8 cellular contexts compared by ENCODE assay signal in the genomic region with DNA sequence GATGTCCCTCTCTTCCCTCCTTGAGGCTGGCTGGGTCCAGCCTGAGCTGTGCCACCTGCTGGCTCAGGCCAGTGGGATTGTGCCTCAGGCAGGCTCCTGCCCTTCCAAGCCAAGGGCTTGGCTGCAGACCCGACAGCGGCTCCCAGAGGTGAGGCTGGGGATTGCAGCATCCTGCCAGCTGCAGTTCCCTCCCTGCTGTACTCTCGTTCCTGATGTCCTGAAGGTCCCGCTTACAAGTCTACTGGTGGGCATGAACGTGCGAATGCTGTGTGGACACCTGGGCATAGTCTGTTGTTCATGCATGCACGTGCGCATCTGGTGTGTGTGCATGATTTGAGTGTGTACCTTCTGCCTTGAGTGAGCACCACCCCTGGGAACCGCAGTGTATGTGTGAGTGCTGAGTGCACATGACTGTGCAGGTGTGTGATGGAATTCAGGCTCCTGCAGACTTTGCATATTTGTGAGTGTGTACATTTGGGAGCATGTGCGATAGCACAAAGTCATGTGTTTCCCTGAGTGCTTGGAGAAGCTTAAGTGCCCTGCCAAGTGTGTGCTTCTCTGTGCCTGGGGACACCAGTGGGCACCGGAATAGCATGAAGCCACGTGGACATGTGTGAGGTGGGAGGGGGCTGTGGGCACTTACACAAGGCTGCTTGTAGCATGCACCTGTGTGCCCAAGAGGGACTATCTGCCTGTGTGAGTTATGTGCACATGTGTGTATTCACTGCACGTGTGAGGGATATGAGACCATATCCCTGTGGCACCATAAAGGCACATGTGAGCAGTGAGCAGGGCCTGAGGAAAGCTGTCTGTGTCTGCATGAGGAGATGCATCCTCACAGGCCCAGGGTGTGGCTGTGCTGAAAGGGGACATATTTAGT. TPM values are rescaled to one million over a fixed set of nuclear protein-coding genes. Genes with fewer than 3 reads are reported as not detected.
A peak's percentile ranks its signal among the peaks of the same experiment; 100 is the strongest.
DNase-seq lines count a peak whose midpoint lies in the region; ATAC-seq and TF ChIP-seq lines count a peak whose summit lies in the region.

No MANE protein-coding gene starts in this region.

- no peak for TF ChIP-seq RAD21 in neural cell (conservative IDR thresholded peaks at IDR 0.05)

- no peak for TF ChIP-seq POLR2A in thyroid gland (IDR thresholded peaks at IDR 0.05)

- intact Hi-C loops in thyroid gland (cut with DNase I), result no loop called here

- no peak overlapping the region for H3K9ac ChIP-seq in neural cell (ENCODE audit: low read length)

- no peaks in the 10 kb centered on the region for H3K27me3 ChIP-seq in neural cell (ENCODE audit: insufficient read depth, low read depth, low read length)
- no peaks in the 10 kb centered on the region for H3K27me3 ChIP-seq in thyroid gland

- POLR2A ChIA-PET in HEK293T (lab: Yijun Ruan, JAX), result no interaction called here

- H3K9me2 ChIP-seq in neural cell (ENCODE audit: insufficient read depth, low read length), result no peaks in the 10 kb centered on the region

- H3K4me2 ChIP-seq in neural cell (ENCODE audit: low read length), result no peak overlapping the region

- H3F3A ChIP-seq in neural cell (ENCODE audit: insufficient read depth, low read length, poor library complexity, severe bottlenecking), result no peaks in the 10 kb centered on the region

- 24 to 33% methylated on average over 7 to 13 of the region's 13 CpGs for WGBS in thyroid gland, 2 donors

- H3K9me3 ChIP-seq in neural cell (ENCODE audit: low read length) (no peaks in the 10 kb centered on the region), thyroid gland (no peaks in the 10 kb centered on the region)

- peak; percentile 48 for TF ChIP-seq CTCF in neural cell (IDR thresholded peaks at IDR 0.05; ENCODE audit: poor library complexity, severe bottlenecking)
- peak; percentile 92 to 100 (median 99) for TF ChIP-seq CTCF in thyroid gland (IDR thresholded peaks at IDR 0.05)

- DNase-seq in Caki2 (ENCODE audit: low read depth) (peak; percentile 93), HEK293T (ENCODE audit: extremely low spot score) (peak; percentile 88), NOMO-1 (lab: John Stamatoyannopoulos, UW; ENCODE audit: unreplicated experiment in 2 of 2) (peak; percentile 72 to 75), fibroblast of gingiva (ENCODE audit: low read depth) (peak; percentile 74), thyroid gland (peak; percentile 85 to 90)
- peak; percentile 64 for DNase-seq in activated T-cell treated with anti-CD3 and anti-CD28 coated beads, Interleukin-2, amount 50 U/mL, for 1 hour

- H3K36me3 ChIP-seq in neural cell (ENCODE audit: insufficient read depth, low read length) (no peaks in the 10 kb centered on the region), thyroid gland (no peaks in the 10 kb centered on the region)

- peaks cover 35 to 60% of the 10 kb centered on the region in 2 donors for H3K4me1 ChIP-seq in thyroid gland

- no peaks in the 10 kb centered on the region for H3K79me2 ChIP-seq in neural cell (replicated peaks; ENCODE audit: insufficient read depth, low read length)

- no peak overlapping the region for H3K4me3 ChIP-seq in neural cell (ENCODE audit: low read length)
- H3K4me3 ChIP-seq in thyroid gland (replicated peaks in 1 of 3), result no peak overlapping the region

- no peak for ATAC-seq in GM21447 (IDR thresholded peaks at IDR 0.05; ENCODE audit: unreplicated experiment)

- H2AFZ ChIP-seq in neural cell (ENCODE audit: low read depth, low read length), result no peak overlapping the region

- no peaks in the 10 kb centered on the region for H4K20me1 ChIP-seq in neural cell (ENCODE audit: insufficient read depth)

- CTCF ChIA-PET in HEK293T (lab: Yijun Ruan, JAX), result interaction anchor here (0.9 to 1.6 kb wide), 8 partner anchors 8 to 65 kb away, joined by 3 to 8 read pairs (median 5); no protein-coding TSS in a partner anchor

- H3K27ac ChIP-seq in neural cell (ENCODE audit: low read length) (no peak overlapping the region), thyroid gland (peak overlapping the region; percentile 53 to 91 (median 91))

- TF ChIP-seq EP300 in neural cell (conservative IDR thresholded peaks at IDR 0.05; ENCODE audit: poor library complexity, severe bottlenecking), result no peak

- in situ Hi-C loops in Caki2 (cut with HindIII; ENCODE audit: low pct_unique_long_range_greater_than_20kb, low sequenced_read_pairs), result loop anchor here (10.0 kb wide), 2 partner anchors 431 to 761 kb away; no protein-coding TSS in a partner anchor

TF ChIP-seq in HEK293T, 16 proteins besides CTCF, POLR2A, EP300 and RAD21:
- TF ChIP-seq FOXA1 (IDR thresholded peaks at IDR 0.05) (no peak), TARDBP (IDR thresholded peaks at IDR 0.05) (no peak), SUZ12 (IDR thresholded peaks at IDR 0.05) (no peak), ELF4 (IDR thresholded peaks at IDR 0.05) (no peak), HDGF (IDR thresholded peaks at IDR 0.05; ENCODE audit: borderline replicate concordance) (no peak), ARNT (IDR thresholded peaks at IDR 0.05) (no peak), LEF1 (IDR thresholded peaks at IDR 0.05; ENCODE audit: borderline replicate concordance) (no peak), SP1 (IDR thresholded peaks at IDR 0.05) (no peak), CTBP1 (IDR thresholded peaks at IDR 0.05; ENCODE audit: borderline replicate concordance) (no peak), ZNF384 (IDR thresholded peaks at IDR 0.05) (no peak), BHLHE40 (IDR thresholded peaks at IDR 0.05; ENCODE audit: borderline replicate concordance) (no peak), FOXM1 (IDR thresholded peaks at IDR 0.05; ENCODE audit: borderline replicate concordance) (no peak), FOXK2 (IDR thresholded peaks at IDR 0.05) (no peak), L3MBTL2 (conservative IDR thresholded peaks at IDR 0.05) (no peak), NFRKB (IDR thresholded peaks at IDR 0.05) (no peak)
- TF ChIP-seq, protein P1, sequence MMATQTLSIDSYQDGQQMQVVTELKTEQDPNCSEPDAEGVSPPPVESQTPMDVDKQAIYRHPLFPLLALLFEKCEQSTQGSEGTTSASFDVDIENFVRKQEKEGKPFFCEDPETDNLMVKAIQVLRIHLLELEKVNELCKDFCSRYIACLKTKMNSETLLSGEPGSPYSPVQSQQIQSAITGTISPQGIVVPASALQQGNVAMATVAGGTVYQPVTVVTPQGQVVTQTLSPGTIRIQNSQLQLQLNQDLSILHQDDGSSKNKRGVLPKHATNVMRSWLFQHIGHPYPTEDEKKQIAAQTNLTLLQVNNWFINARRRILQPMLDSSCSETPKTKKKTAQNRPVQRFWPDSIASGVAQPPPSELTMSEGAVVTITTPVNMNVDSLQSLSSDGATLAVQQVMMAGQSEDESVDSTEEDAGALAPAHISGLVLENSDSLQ (IDR thresholded peaks at IDR 0.05), result no peak

TF ChIP-seq in neural cell, 6 proteins besides CTCF, POLR2A, EP300 and RAD21:
- TF ChIP-seq, protein P2, sequence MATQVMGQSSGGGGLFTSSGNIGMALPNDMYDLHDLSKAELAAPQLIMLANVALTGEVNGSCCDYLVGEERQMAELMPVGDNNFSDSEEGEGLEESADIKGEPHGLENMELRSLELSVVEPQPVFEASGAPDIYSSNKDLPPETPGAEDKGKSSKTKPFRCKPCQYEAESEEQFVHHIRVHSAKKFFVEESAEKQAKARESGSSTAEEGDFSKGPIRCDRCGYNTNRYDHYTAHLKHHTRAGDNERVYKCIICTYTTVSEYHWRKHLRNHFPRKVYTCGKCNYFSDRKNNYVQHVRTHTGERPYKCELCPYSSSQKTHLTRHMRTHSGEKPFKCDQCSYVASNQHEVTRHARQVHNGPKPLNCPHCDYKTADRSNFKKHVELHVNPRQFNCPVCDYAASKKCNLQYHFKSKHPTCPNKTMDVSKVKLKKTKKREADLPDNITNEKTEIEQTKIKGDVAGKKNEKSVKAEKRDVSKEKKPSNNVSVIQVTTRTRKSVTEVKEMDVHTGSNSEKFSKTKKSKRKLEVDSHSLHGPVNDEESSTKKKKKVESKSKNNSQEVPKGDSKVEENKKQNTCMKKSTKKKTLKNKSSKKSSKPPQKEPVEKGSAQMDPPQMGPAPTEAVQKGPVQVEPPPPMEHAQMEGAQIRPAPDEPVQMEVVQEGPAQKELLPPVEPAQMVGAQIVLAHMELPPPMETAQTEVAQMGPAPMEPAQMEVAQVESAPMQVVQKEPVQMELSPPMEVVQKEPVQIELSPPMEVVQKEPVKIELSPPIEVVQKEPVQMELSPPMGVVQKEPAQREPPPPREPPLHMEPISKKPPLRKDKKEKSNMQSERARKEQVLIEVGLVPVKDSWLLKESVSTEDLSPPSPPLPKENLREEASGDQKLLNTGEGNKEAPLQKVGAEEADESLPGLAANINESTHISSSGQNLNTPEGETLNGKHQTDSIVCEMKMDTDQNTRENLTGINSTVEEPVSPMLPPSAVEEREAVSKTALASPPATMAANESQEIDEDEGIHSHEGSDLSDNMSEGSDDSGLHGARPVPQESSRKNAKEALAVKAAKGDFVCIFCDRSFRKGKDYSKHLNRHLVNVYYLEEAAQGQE (IDR thresholded peaks at IDR 0.05; ENCODE audit: borderline replicate concordance), result no peak
- no peak for TF ChIP-seq POLR2AphosphoS5 (IDR thresholded peaks at IDR 0.05)
- no peak for TF ChIP-seq MXI1 (conservative IDR thresholded peaks at IDR 0.05; ENCODE audit: poor library complexity, severe bottlenecking)
- TF ChIP-seq SMC3 (conservative IDR thresholded peaks at IDR 0.05; ENCODE audit: poor library complexity), result no peak
- TF ChIP-seq TAF1 (IDR thresholded peaks at IDR 0.05; ENCODE audit: low read depth), result no peak
- TF ChIP-seq EZH2 (IDR thresholded peaks at IDR 0.05; ENCODE audit: borderline replicate concordance, insufficient read depth, low read length, poor library complexity, severe bottlenecking), result no peak

RNA-seq across cellular contexts. Expression of a gene that starts 19.3 kb away (rescaled TPM):
- total RNA-seq in Caki2 (2014; rRNA removed; shearing (Covaris generic); ENCODE audit: low replicate concordance), result 122 and 152 TPM in 2 replicates
- polyA plus RNA-seq in neural cell, result not detected in 2 replicates
- not detected in 2 replicates for polyA minus RNA-seq in neural cell
- 100 to 1,000 TPM; 333 to 826 (median 460) TPM for total RNA-seq in thyroid gland

RNA-seq across cellular contexts. Expression of a gene that starts 22.0 kb away (rescaled TPM):
- total RNA-seq in Caki2 (2014; rRNA removed; shearing (Covaris generic); ENCODE audit: low replicate concordance), result 31.6 and 33.0 TPM in 2 replicates
- polyA plus RNA-seq in neural cell, result not detected in 2 replicates
- polyA minus RNA-seq in neural cell, result not detected in 2 replicates
- total RNA-seq in thyroid gland, result 1 to 10 TPM in 1 of 4 donors, under 1 TPM in 1, not detected in 2; 0.34 to 1.6 TPM

Comparison
In these comparisons a context has a peak if more than half of its experiments do, and no peak if none do; other contexts are left out.
1. RNA of a gene that starts 22.0 kb away (total RNA-seq): 31.6 to 33.0 TPM in Caki2; 0.34 to 1.6 TPM in thyroid gland; every median in the first group is over 10 times any median in the second.
2. Peak in every context shown above with its lines, with median percentiles within 50 percentile points of each other: DNase-seq.